ENCODE assay signal across 8 cellular contexts in the genomic region with DNA sequence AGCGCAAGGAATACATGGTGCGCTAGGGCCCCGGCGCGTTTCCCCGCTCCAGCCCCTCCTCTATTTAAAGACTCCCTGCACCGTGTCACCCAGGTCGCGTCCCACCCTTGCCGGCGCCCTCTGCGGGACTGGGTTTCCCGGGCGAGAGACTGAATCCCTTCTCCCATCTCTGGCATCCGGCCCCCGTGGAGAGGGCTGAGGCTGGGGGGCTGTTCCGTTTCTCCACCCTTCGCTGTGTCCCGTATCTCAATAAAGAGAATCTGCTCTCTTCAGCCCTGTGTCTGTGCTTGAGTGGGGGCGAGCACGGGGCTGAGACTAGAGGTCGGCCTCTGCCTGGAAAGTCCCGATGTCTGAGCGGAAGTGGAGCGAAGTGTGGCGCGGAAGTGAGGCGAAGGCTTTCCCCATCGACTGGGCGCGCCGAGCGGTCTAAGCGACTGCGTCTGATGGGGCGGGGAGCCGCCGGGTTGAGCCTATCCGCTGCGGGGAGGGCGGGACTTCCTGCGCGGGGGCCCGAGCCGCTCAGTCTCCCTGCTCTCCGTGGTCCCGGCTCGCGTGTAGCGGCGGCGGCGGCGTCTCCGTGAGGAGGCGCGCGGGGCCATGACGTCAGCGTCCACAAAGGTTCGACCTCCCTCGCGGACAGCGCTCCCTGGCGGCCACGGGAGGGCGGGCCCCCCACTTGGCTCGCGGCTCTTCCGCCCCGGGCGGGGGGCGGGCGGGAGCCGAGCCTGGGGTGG. TPM values are rescaled to one million over a fixed set of nuclear protein-coding genes. Genes with fewer than 3 reads are reported as not detected.
DNase-seq lines count a peak whose midpoint lies in the region; ATAC-seq and TF ChIP-seq lines count a peak whose summit lies in the region.

No MANE protein-coding gene starts in this region.

- H3K9me3 Mint-ChIP-seq in dendritic cell treated with granulocyte-macrophage colony-stimulating factor and Interleukin-4, amounts not matched to agents 40 ng/mL and 50 ng/mL, for 4 days = no peaks in the 10 kb centered on the region

- H3K4me3 ChIP-seq in right lobe of liver = peak overlapping the region; percentile 84 to 95 (median 92)

- H3K9me3 ChIP-seq in right lobe of liver = no peaks in the 10 kb centered on the region

- H3K4me1 ChIP-seq in right lobe of liver = peaks cover 0 to 25% (median 6%) of the 10 kb centered on the region in 4 donors

- no peaks in the 10 kb centered on the region for H3K27me3 ChIP-seq in right lobe of liver

- peak; percentile 85 for TF ChIP-seq POLR2A in right lobe of liver (IDR thresholded peaks at IDR 0.05)

- intact Hi-C loops in dendritic cell treated with granulocyte-macrophage colony-stimulating factor and Interleukin-4, amounts not matched to agents 40 ng/mL and 50 ng/mL, for 4 days (cut with micrococcal nuclease) = loop anchor here (10.0 kb wide), 1 partner anchor 370 kb away; a partner anchor contains a TSS
- intact Hi-C loops in right lobe of liver (cut with DNase I) = no loop called here

- peak; percentile 99 for DNase-seq in CD1c-positive myeloid dendritic cell (ENCODE audit: extremely low spot score)
- DNase-seq in NCI-H526 treated with DMSO at 0.1 percent for 48 hours (lab: John Stamatoyannopoulos, UW) = peak; percentile 74
- peak; percentile 97 for DNase-seq in activated CD4-positive, alpha-beta T cell treated with anti-CD3 and anti-CD28 coated beads, Interleukin-2, amount 50 U/mL, for 1 hour
- DNase-seq in right lobe of liver = peak; percentile 99 to 100 (median 99)
- peak; percentile 97 for DNase-seq in stimulated activated CD4-positive, alpha-beta T cell treated with anti-CD3 and anti-CD28 coated beads, Interleukin-4, amount 100 ng/mL, for 24 hours

- peak; percentile 80 for ATAC-seq in GM19328 (IDR thresholded peaks at IDR 0.05; ENCODE audit: unreplicated experiment)
- peak; percentile 72 for ATAC-seq in HG03469 (IDR thresholded peaks at IDR 0.05; ENCODE audit: unreplicated experiment)
- ATAC-seq in right lobe of liver = peak; percentile 75 to 92 (median 86)

- H3K27ac Mint-ChIP-seq in dendritic cell treated with granulocyte-macrophage colony-stimulating factor and Interleukin-4, amounts not matched to agents 40 ng/mL and 50 ng/mL, for 4 days = peak overlapping the region; percentile 100

- WGBS in right lobe of liver (ENCODE audit: insufficient coverage, low coverage, low lambda C conversion rate, missing lambda C conversion rate) = 0% methylated on average over 21 of the region's 75 CpGs

- H3K27me3 Mint-ChIP-seq in dendritic cell treated with granulocyte-macrophage colony-stimulating factor and Interleukin-4, amounts not matched to agents 40 ng/mL and 50 ng/mL, for 4 days = peaks cover 12% of the 10 kb centered on the region

- no peaks in the 10 kb centered on the region for H3K36me3 ChIP-seq in right lobe of liver

- TF ChIP-seq CTCF in right lobe of liver (IDR thresholded peaks at IDR 0.05) = peak; percentile 81 to 91 (median 88)

- peaks cover 71% of the 10 kb centered on the region for H3K36me3 Mint-ChIP-seq in dendritic cell treated with granulocyte-macrophage colony-stimulating factor and Interleukin-4, amounts not matched to agents 40 ng/mL and 50 ng/mL, for 4 days (ENCODE audit: low read depth)

- H3K27ac ChIP-seq in right lobe of liver = peak overlapping the region; percentile 97 to 99 (median 98)

- H3K4me1 Mint-ChIP-seq in dendritic cell treated with granulocyte-macrophage colony-stimulating factor and Interleukin-4, amounts not matched to agents 40 ng/mL and 50 ng/mL, for 4 days (ENCODE audit: low read depth) = peaks cover 66% of the 10 kb centered on the region

- H3K4me3 Mint-ChIP-seq in dendritic cell treated with granulocyte-macrophage colony-stimulating factor and Interleukin-4, amounts not matched to agents 40 ng/mL and 50 ng/mL, for 4 days = peak overlapping the region; percentile 94

RNA-seq across cellular contexts. Expression of a gene that starts 2.0 kb away (rescaled TPM):
- 100 to 1,000 TPM in 3 of 6 experiments, 10 to 100 TPM in 3; 72.5 to 141 (median 108) TPM for total RNA-seq in right lobe of liver

RNA-seq across cellular contexts. Expression of a gene that starts 8.4 kb away (rescaled TPM):
- 1 to 10 TPM in 5 of 6 experiments, under 1 TPM in 1; 0.71 to 3.5 (median 1.5) TPM for total RNA-seq in right lobe of liver

RNA-seq across cellular contexts. Expression of a gene that starts 18.6 kb away (rescaled TPM):
- under 1 TPM in 2 of 6 experiments, not detected in 4; 0.17 to 0.27 TPM for total RNA-seq in right lobe of liver

RNA-seq across cellular contexts. Expression of a gene that starts 21.4 kb away (rescaled TPM):
- 10 to 100 TPM; 14.7 to 66.4 (median 39.5) TPM for total RNA-seq in right lobe of liver

RNA-seq across cellular contexts. Expression of a gene that starts 29.5 kb away (rescaled TPM):
- total RNA-seq in right lobe of liver = 10 to 100 TPM in 1 of 6 experiments, 1 to 10 TPM in 4, under 1 TPM in 1; 0.84 to 10.2 (median 2.4) TPM

Comparison
In these comparisons a context has a peak if more than half of its experiments do, and no peak if none do; other contexts are left out.
1. Peak in every context shown above with its lines: DNase-seq, ATAC-seq, H3K4me3 ChIP-seq and H3K27ac ChIP-seq.